ENCODE assay signal across 11 cellular contexts in the genomic region with DNA sequence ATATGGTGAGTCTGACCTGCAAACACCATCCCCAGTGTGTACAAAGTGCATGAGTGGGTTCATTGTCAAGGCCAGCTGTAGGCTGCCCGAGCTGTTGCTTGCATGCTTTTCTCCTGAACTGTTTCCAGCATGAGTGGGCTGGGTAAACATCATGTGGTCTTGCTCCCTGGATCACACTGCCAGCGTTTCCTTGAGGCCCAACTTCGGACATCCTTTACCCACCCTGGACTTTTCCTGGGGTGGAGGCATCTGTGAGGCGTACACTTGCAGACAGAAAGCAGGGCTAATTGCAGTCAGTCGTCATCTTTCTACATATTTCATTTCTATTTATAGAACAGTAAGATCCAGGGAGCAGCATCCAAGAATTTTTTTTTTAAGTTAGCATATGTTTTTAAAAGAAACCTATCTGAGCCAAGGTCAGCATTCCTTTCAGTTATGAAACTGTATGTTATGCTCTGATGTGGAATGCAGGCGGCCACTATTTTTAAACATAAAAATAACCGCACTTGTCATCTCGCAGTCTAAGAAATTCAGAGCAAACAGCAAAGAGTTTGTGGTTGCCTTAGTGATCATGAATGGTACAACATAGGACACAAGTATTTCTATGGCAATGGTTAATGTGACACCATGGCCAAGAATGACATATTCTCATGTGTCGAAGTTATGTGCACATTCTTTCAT.
DNase-seq lines count a peak whose midpoint lies in the region; ATAC-seq and TF ChIP-seq lines count a peak whose summit lies in the region.
"Had no signal": no experiment of that assay in that cellular context is flagged by ENCODE, and none has a peak within 500 bp of the region (broad histone marks: within the 10 kb centered on the region; RNA-seq: fewer than 3 reads in every experiment).

No MANE protein-coding gene starts in this region.

- 28 to 33% methylated on average over 9 of the region's 9 CpGs for WGBS in tibial nerve, 2 donors

- H3K4me1 Mint-ChIP-seq in mesothelial cell of epicardium: peaks cover 9% of the 10 kb centered on the region
- H3K4me1 Mint-ChIP-seq: activated CD4-positive, alpha-beta T cell treated with anti-CD3 and anti-CD28 coated beads, Interleukin-2, amount 10 ng/mL, durations not matched to agents 24 days and 14 days had no signal

- ATAC-seq in GM21515 (IDR thresholded peaks at IDR 0.05; ENCODE audit: unreplicated experiment): no peak

- no peak for TF ChIP-seq POLR2A in Peyer's patch (IDR thresholded peaks at IDR 0.05)
- TF ChIP-seq POLR2A in tibial nerve (IDR thresholded peaks at IDR 0.05): no peak

- peaks cover 0 to 74% (median 0%) of the 10 kb centered on the region in 3 donors for H3K36me3 ChIP-seq in Peyer's patch
- H3K36me3 ChIP-seq in tibial nerve: peaks cover 0 to 66% (median 4%) of the 10 kb centered on the region in 3 donors

- DNase-seq in Peyer's patch: no peak
- DNase-seq in fibroblast of gingiva (ENCODE audit: low read depth): peak; percentile 98
- DNase-seq in mesothelial cell of epicardium (ENCODE audit: low spot score in 2 of 2, unreplicated experiment in 2 of 2): no peak
- DNase-seq in tibial nerve (ENCODE audit: low spot score in 2 of 2): no peak
- DNase-seq in COLO829 (ENCODE audit: low spot score): no peak
- no peak for DNase-seq in NCI-H526 (lab: John Stamatoyannopoulos, UW)
- no peak for DNase-seq in stimulated activated CD8-positive, alpha-beta memory T cell treated with anti-CD3 and anti-CD28 coated beads, Interleukin-4, amount 100 ng/mL, for 48 hours
- DNase-seq: activated CD4-positive, alpha-beta T cell treated with anti-CD3 and anti-CD28 coated beads, Interleukin-2, amount 10 ng/mL, durations not matched to agents 24 days and 14 days; NK-92 treated with Interleukin-12 subunit alpha and Interleukin-12 subunit beta, amount 100 ng/mL, for 24 hours had no signal

- peak; percentile 32 to 69 for TF ChIP-seq EP300 in tibial nerve (IDR thresholded peaks at IDR 0.05)

- no peaks in the 10 kb centered on the region for H3K27me3 ChIP-seq in Peyer's patch
- no peaks in the 10 kb centered on the region for H3K27me3 ChIP-seq in tibial nerve

- peaks cover 46% of the 10 kb centered on the region for H3K36me3 Mint-ChIP-seq in mesothelial cell of epicardium

- no peaks in the 10 kb centered on the region for H3K4me1 ChIP-seq in Peyer's patch
- H3K4me1 ChIP-seq in tibial nerve: peaks cover 0 to 21% (median 10%) of the 10 kb centered on the region in 4 donors

- H3K27me3 Mint-ChIP-seq in mesothelial cell of epicardium (ENCODE audit: low read depth): no peaks in the 10 kb centered on the region
- H3K27me3 Mint-ChIP-seq: activated CD4-positive, alpha-beta T cell treated with anti-CD3 and anti-CD28 coated beads, Interleukin-2, amount 10 ng/mL, durations not matched to agents 24 days and 14 days; dendritic cell treated with granulocyte-macrophage colony-stimulating factor and Interleukin-4, amounts not matched to agents 40 ng/mL and 50 ng/mL, for 4 days had no signal

- H3K27ac ChIP-seq in Peyer's patch: peak overlapping the region in 3 of 4 donors; percentile 3 to 79 (median 50)
- H3K27ac ChIP-seq in tibial nerve: peak overlapping the region in 2 of 4 donors; percentile 29 to 66

- peak overlapping the region; percentile 95 for H3K27ac Mint-ChIP-seq in mesothelial cell of epicardium
- H3K27ac Mint-ChIP-seq: activated CD4-positive, alpha-beta T cell treated with anti-CD3 and anti-CD28 coated beads, Interleukin-2, amount 10 ng/mL, durations not matched to agents 24 days and 14 days; dendritic cell treated with granulocyte-macrophage colony-stimulating factor and Interleukin-4, amounts not matched to agents 40 ng/mL and 50 ng/mL, for 4 days had no signal

- no peaks in the 10 kb centered on the region for H3K9me3 ChIP-seq in Peyer's patch
- no peaks in the 10 kb centered on the region for H3K9me3 ChIP-seq in tibial nerve

- no peak overlapping the region for H3K4me3 Mint-ChIP-seq in mesothelial cell of epicardium
- H3K4me3 Mint-ChIP-seq: activated CD4-positive, alpha-beta T cell treated with anti-CD3 and anti-CD28 coated beads, Interleukin-2, amount 10 ng/mL, durations not matched to agents 24 days and 14 days; dendritic cell treated with granulocyte-macrophage colony-stimulating factor and Interleukin-4, amounts not matched to agents 40 ng/mL and 50 ng/mL, for 4 days had no signal

- no peaks in the 10 kb centered on the region for H3K9me3 Mint-ChIP-seq in mesothelial cell of epicardium
- H3K9me3 Mint-ChIP-seq: activated CD4-positive, alpha-beta T cell treated with anti-CD3 and anti-CD28 coated beads, Interleukin-2, amount 10 ng/mL, durations not matched to agents 24 days and 14 days; dendritic cell treated with granulocyte-macrophage colony-stimulating factor and Interleukin-4, amounts not matched to agents 40 ng/mL and 50 ng/mL, for 4 days had no signal

- TF ChIP-seq CTCF in Peyer's patch (IDR thresholded peaks at IDR 0.05) (no peak), mesothelial cell of epicardium (IDR thresholded peaks at IDR 0.05; ENCODE audit: unreplicated experiment) (no peak), tibial nerve (IDR thresholded peaks at IDR 0.05) (no peak)

- no peak overlapping the region for H3K4me3 ChIP-seq in Peyer's patch
- H3K4me3 ChIP-seq in tibial nerve: no peak overlapping the region
